Comparison of ENCODE assay signal across 9 cellular contexts in the genomic region with DNA sequence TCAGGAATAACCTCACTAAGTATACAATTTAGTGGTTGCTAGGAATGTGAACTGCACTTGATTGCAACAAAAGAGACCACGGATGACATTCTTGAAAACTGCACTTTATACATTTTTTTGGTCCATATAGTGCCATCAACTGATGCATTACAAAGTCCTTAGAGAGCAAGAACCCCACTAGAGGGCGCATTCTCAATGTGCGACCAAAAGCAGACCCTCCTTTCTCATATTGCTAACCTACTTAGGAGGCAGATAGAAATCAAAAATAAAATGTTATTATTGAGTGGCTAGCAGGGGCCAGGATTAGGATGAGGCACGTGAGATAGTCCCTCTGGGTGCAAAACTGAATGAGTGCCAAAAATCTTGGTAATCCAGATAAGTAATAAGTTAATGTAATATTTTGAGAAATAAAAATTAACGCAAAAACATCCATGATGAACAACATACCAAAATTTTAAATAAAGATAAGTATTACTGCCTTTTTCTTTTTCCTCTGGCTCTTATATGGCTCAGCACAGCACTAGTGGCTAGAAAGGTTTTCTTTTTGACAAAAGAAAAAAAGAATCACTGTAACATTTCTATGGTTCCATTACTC.
DNase-seq lines count a peak whose midpoint lies in the region; ATAC-seq and TF ChIP-seq lines count a peak whose summit lies in the region.
"Had no signal": no experiment of that assay in that cellular context is flagged by ENCODE, and none has a peak within 500 bp of the region (broad histone marks: within the 10 kb centered on the region; RNA-seq: fewer than 3 reads in every experiment).

No MANE protein-coding gene starts in this region.

- no peak overlapping the region for H3K4me3 Mint-ChIP-seq in neural progenitor cell
- H3K4me3 Mint-ChIP-seq: dendritic cell treated with granulocyte-macrophage colony-stimulating factor and Interleukin-4, amounts not matched to agents 40 ng/mL and 50 ng/mL, for 4 days had no signal

- H3K27me3 ChIP-seq in NT2/D1 (ENCODE audit: insufficient read depth, insufficient read length) (no peaks in the 10 kb centered on the region), neural progenitor cell (no peaks in the 10 kb centered on the region)

- H3K27me3 Mint-ChIP-seq in neural progenitor cell (ENCODE audit: insufficient read depth, low read depth) = peaks cover 2% of the 10 kb centered on the region
- H3K27me3 Mint-ChIP-seq: dendritic cell treated with granulocyte-macrophage colony-stimulating factor and Interleukin-4, amounts not matched to agents 40 ng/mL and 50 ng/mL, for 4 days had no signal

- ATAC-seq in GM19025 (IDR thresholded peaks at IDR 0.05; ENCODE audit: low read depth, unreplicated experiment) (peak; percentile 74), HG03175 (IDR thresholded peaks at IDR 0.05; ENCODE audit: unreplicated experiment) (peak; percentile 84), HG03108 (IDR thresholded peaks at IDR 0.05; ENCODE audit: unreplicated experiment) (no peak)

- H3K9me3 ChIP-seq in NT2/D1 (ENCODE audit: insufficient read depth, low read length) (no peaks in the 10 kb centered on the region; the same call in 1 of the 2 replicates), neural progenitor cell (ENCODE audit: low read depth) (no peaks in the 10 kb centered on the region)

- H4K20me1 ChIP-seq in neural progenitor cell (ENCODE audit: low read depth) = no peaks in the 10 kb centered on the region

- no peaks in the 10 kb centered on the region for H3K79me2 ChIP-seq in neural progenitor cell (ENCODE audit: low read depth)

- peak; percentile 17 to 81 for DNase-seq in NCI-H526 (lab: John Stamatoyannopoulos, UW)
- no peak for DNase-seq in NCI-H526 treated with DMSO at 0.1 percent for 48 hours (lab: John Stamatoyannopoulos, UW)
- DNase-seq in NT2/D1 (ENCODE audit: low read depth, low spot score) = peak; percentile 36
- peak; percentile 58 for DNase-seq in dedifferentiated amniotic fluid mesenchymal stem cell (ENCODE audit: extremely low spot score)
- DNase-seq in neural progenitor cell (ENCODE audit: low spot score) = peak; percentile 75

- H3K27ac Mint-ChIP-seq in neural progenitor cell = no peak overlapping the region
- H3K27ac Mint-ChIP-seq: dendritic cell treated with granulocyte-macrophage colony-stimulating factor and Interleukin-4, amounts not matched to agents 40 ng/mL and 50 ng/mL, for 4 days had no signal

- no peaks in the 10 kb centered on the region for H3F3A ChIP-seq in neural progenitor cell (ENCODE audit: low read depth)

- no peaks in the 10 kb centered on the region for H3K9me3 Mint-ChIP-seq in neural progenitor cell
- H3K9me3 Mint-ChIP-seq: dendritic cell treated with granulocyte-macrophage colony-stimulating factor and Interleukin-4, amounts not matched to agents 40 ng/mL and 50 ng/mL, for 4 days had no signal

- no peak overlapping the region for H3K9ac ChIP-seq in NT2/D1 (ENCODE audit: insufficient read length, low read depth)
- no peak overlapping the region for H3K9ac ChIP-seq in neural progenitor cell

- no peaks in the 10 kb centered on the region for H3K36me3 Mint-ChIP-seq in neural progenitor cell

- no peak overlapping the region for H3K4me2 ChIP-seq in neural progenitor cell

- peak; percentile 88 for TF ChIP-seq CTCF in neural progenitor cell (IDR thresholded peaks at IDR 0.05)

- H3K4me1 Mint-ChIP-seq in neural progenitor cell = peaks cover 5% of the 10 kb centered on the region

- H3K4me1 ChIP-seq in NT2/D1 (ENCODE audit: insufficient read depth, insufficient read length) (no peaks in the 10 kb centered on the region), neural progenitor cell (no peaks in the 10 kb centered on the region)

- no peak overlapping the region for H3K4me3 ChIP-seq in NT2/D1 (ENCODE audit: insufficient read length, low read depth)
- no peak overlapping the region for H3K4me3 ChIP-seq in neural progenitor cell

- no peaks in the 10 kb centered on the region for H3K36me3 ChIP-seq in NT2/D1 (ENCODE audit: insufficient read depth, insufficient read length, low read length)
- no peaks in the 10 kb centered on the region for H3K36me3 ChIP-seq in neural progenitor cell

- no peak overlapping the region for H2AFZ ChIP-seq in neural progenitor cell (replicated peaks)

- H3K27ac ChIP-seq in neural progenitor cell = no peak overlapping the region
